ENCODE assay signal across 8 cellular contexts in the genomic region with DNA sequence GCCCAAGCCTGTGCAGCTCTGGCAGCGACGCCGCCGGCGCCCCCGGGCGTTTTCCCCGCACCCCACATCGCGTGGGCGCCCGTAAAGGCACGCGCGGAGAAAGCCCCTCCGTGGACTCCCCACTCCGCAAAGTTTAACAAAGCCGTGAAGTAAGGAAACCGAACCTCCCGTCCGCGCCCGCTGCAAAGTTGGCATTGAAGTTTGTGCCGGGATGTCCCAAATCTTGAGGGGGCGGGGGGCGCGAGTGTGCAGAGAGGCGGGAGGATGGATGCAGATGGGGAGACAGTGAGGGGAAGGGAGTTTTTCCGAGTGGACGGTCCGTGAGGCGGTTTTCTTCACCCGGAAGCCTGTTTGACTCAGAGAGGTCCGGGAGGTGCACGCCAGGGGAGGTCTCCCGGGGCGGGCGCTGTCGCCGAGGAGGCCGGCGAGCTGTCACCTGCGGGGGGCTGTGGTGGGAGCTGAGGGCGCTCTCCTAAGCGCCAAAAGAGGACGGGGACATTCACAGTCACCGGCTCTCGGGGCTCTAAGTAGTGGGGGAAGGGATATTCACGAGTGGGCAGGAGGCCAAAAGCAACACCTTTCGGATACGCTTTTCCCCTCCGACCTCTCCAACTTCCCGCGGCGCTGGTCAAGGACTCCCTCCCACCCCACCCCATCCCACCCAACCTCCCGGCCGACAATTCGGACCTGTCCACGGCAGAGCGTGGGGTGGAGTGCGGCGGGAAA. TPM values are rescaled to one million over a fixed set of nuclear protein-coding genes. Genes with fewer than 3 reads are reported as not detected.
DNase-seq lines count a peak whose midpoint lies in the region; ATAC-seq and TF ChIP-seq lines count a peak whose summit lies in the region.

No MANE protein-coding gene starts in this region.

- intact Hi-C loops in Right ventricle myocardium inferior (cut with DNase I) (loop anchor here (1.0 to 5.0 kb wide), 5 partner anchors 34 to 109 kb away; no protein-coding TSS in a partner anchor), prostate gland (cut with DNase I) (loop anchor here (5.0 kb wide), 3 partner anchors 89 to 109 kb away; no protein-coding TSS in a partner anchor)

- H3K9me3 ChIP-seq in SK-N-MC (ENCODE audit: low read depth, low read length) (no peaks in the 10 kb centered on the region), prostate gland (no peaks in the 10 kb centered on the region)

- no peak overlapping the region for H3K27ac ChIP-seq in SK-N-MC
- peak overlapping the region; percentile 85 to 87 for H3K27ac ChIP-seq in prostate gland

- TF ChIP-seq POLR2A in prostate gland (IDR thresholded peaks at IDR 0.05) = no peak

- WGBS in prostate gland = under 1% methylated on average over 62 of the region's 62 CpGs

- no peak overlapping the region for H3K4me3 Mint-ChIP-seq in immature natural killer cell

- peaks cover 16% of the 10 kb centered on the region for H3K36me3 ChIP-seq in SK-N-MC (ENCODE audit: insufficient read depth, low read length)
- no peaks in the 10 kb centered on the region for H3K36me3 ChIP-seq in prostate gland

- peak overlapping the region; percentile 88 for H3K9ac ChIP-seq in SK-N-MC (ENCODE audit: insufficient read length)

- H3K27ac Mint-ChIP-seq in immature natural killer cell = no peak overlapping the region

- H3K9me3 Mint-ChIP-seq in immature natural killer cell = peaks cover 0 to 16% (median 6%) of the 10 kb centered on the region in 6 donors

- no peak for TF ChIP-seq CTCF in prostate gland (IDR thresholded peaks at IDR 0.05)

- H3K27me3 ChIP-seq in prostate gland (replicated peaks; ENCODE audit: insufficient read depth) = no peaks in the 10 kb centered on the region

- DNase-seq in GM03348 (ENCODE audit: low spot score) (peak; percentile 57), SK-N-MC (ENCODE audit: low read depth, low spot score) (no peak), Right ventricle myocardium inferior (ENCODE audit: missing footprints) (peak; percentile 55), prostate gland (ENCODE audit: low spot score) (peak; percentile 20), GF-D8 (lab: John Stamatoyannopoulos, UW) (no peak), NAMALWA (ENCODE audit: low spot score) (no peak), immature natural killer cell (no peak)
- no peak for DNase-seq in stimulated activated CD4-positive, alpha-beta T cell treated with anti-CD3 and anti-CD28 coated beads, Interleukin-2, amount 100 ng/mL, for 24 hours

- no peaks in the 10 kb centered on the region for H3K4me1 Mint-ChIP-seq in immature natural killer cell

- H3K4me3 ChIP-seq in SK-N-MC (peak overlapping the region; percentile 78), prostate gland (peak overlapping the region; percentile 58 to 81)

- no peaks in the 10 kb centered on the region for H3K4me1 ChIP-seq in prostate gland (replicated peaks)

- peaks cover 0 to 3% (median 0%) of the 10 kb centered on the region in 3 donors for H3K36me3 Mint-ChIP-seq in immature natural killer cell

- H3K27me3 Mint-ChIP-seq in immature natural killer cell (ENCODE audit: low read depth in 3 of 3) = peaks cover 7 to 19% (median 18%) of the 10 kb centered on the region in 3 donors

- peak; percentile 38 for ATAC-seq in Right ventricle myocardium inferior

RNA-seq across cellular contexts. Expression of gene WLS, which starts 1.3 kb away (rescaled TPM):
- 97.2 TPM for total RNA-seq in Right ventricle myocardium inferior
- 10 to 100 TPM; 74.5 to 92.1 TPM for total RNA-seq in prostate gland
- not detected for polyA plus RNA-seq in immature natural killer cell

Comparison
In these comparisons a context has a peak if more than half of its experiments do, and no peak if none do; other contexts are left out.
1. DNase-seq: peak in GM03348 (single experiment), Right ventricle myocardium inferior (single experiment) and prostate gland (single experiment); none in SK-N-MC (single experiment), stimulated activated CD4-positive, alpha-beta T cell treated with anti-CD3 and anti-CD28 coated beads, Interleukin-2, amount 100 ng/mL, for 24 hours (0 of 2), GF-D8 (single experiment), NAMALWA (single experiment) and immature natural killer cell (0 of 3).